13 cellular contexts compared by ENCODE assay signal in genomic region chr7:95908499-95908898, GRCh38.
DNase-seq lines count a peak whose midpoint lies in the region; ATAC-seq, FAIRE-seq and TF ChIP-seq lines count a peak whose summit lies in the region.
"Had no signal": no experiment of that assay in that cellular context is flagged by ENCODE, and none has a peak within 500 bp of the region (broad histone marks: within the 10 kb centered on the region; RNA-seq: fewer than 3 reads in every experiment).

No MANE protein-coding gene starts in this region.

- no peak for TF ChIP-seq CTCF in A549 (IDR thresholded peaks at IDR 0.05)
- no peak for TF ChIP-seq CTCF in WERI-Rb-1 (IDR thresholded peaks at IDR 0.05; ENCODE audit: low read depth, low read length)
- no peak for TF ChIP-seq CTCF in spleen (IDR thresholded peaks at IDR 0.05 in 8 of 11, conservative IDR thresholded peaks at IDR 0.05 in 3 of 11)
- TF ChIP-seq CTCF in CD8-positive, alpha-beta T cell (IDR thresholded peaks at IDR 0.05): no peak
- TF ChIP-seq CTCF in tibial nerve (IDR thresholded peaks at IDR 0.05): no peak

- POLR2A ChIA-PET in A549 (lab: Yijun Ruan, JAX): no interaction called here
- POLR2A ChIA-PET in CD8-positive, alpha-beta T cell (lab: Charles Lee): no interaction called here

- H3K4me1 Mint-ChIP-seq in CD8-positive, alpha-beta T cell (ENCODE audit: low read depth): no peaks in the 10 kb centered on the region

- H3K36me3 ChIP-seq in WERI-Rb-1 (no peaks in the 10 kb centered on the region), spleen (no peaks in the 10 kb centered on the region), tibial nerve (no peaks in the 10 kb centered on the region)
- H3K36me3 ChIP-seq in CD8-positive, alpha-beta T cell (ENCODE audit: insufficient read depth, low read length): no peaks in the 10 kb centered on the region
- H3K36me3 ChIP-seq: HAP-1 had no signal

- H3K27ac Mint-ChIP-seq in CD8-positive, alpha-beta T cell: no peak overlapping the region
- H3K27ac Mint-ChIP-seq: CD4-positive, alpha-beta T cell had no signal

- TF ChIP-seq EP300 in A549 (IDR thresholded peaks at IDR 0.05): no peak
- no peak for TF ChIP-seq EP300 in tibial nerve (IDR thresholded peaks at IDR 0.05)

- no peak for TF ChIP-seq RAD21 in A549 (conservative IDR thresholded peaks at IDR 0.05 in 1 of 2, IDR thresholded peaks at IDR 0.05 in 1 of 2)

- H3K9me3 Mint-ChIP-seq in CD8-positive, alpha-beta T cell: no peaks in the 10 kb centered on the region
- H3K9me3 Mint-ChIP-seq: CD4-positive, alpha-beta T cell had no signal

- peak; percentile 49 to 53; a peak in 2 of 6 replicates for ATAC-seq in A549
- ATAC-seq in CD8-positive, alpha-beta T cell: no peak

- no peaks in the 10 kb centered on the region for H3K36me3 Mint-ChIP-seq in CD8-positive, alpha-beta T cell

- H3K27me3 ChIP-seq in WERI-Rb-1 (ENCODE audit: insufficient read depth, low read depth, severe bottlenecking) (no peaks in the 10 kb centered on the region), spleen (replicated peaks in 1 of 7) (no peaks in the 10 kb centered on the region), tibial nerve (no peaks in the 10 kb centered on the region)
- no peaks in the 10 kb centered on the region for H3K27me3 ChIP-seq in CD8-positive, alpha-beta T cell (ENCODE audit: insufficient read depth, low read length)

- CTCF ChIA-PET in A549 (lab: Yijun Ruan, JAX): interaction anchor here (1.0 to 4.2 kb wide), 4 partner anchors 8 to 185 kb away, joined by 3 to 22 read pairs (median 3); no protein-coding TSS in a partner anchor
- CTCF ChIA-PET in CD8-positive, alpha-beta T cell (lab: Charles Lee): no interaction called here

- no peak overlapping the region for H3K4me3 Mint-ChIP-seq in CD8-positive, alpha-beta T cell
- H3K4me3 Mint-ChIP-seq: CD4-positive, alpha-beta T cell had no signal

- intact Hi-C loops in spleen (cut with DNase I; ENCODE audit: low total_unique reads): no loop called here
- intact Hi-C loops in CD8-positive, alpha-beta T cell (cut with DNase I, micrococcal nuclease): no loop called here

- no peak for FAIRE-seq in A549 (lab: Jason Lieb, UNC)

- H3K4me1 ChIP-seq in A549 (no peaks in the 10 kb centered on the region), spleen (peaks cover 0 to 6% (median 0%) of the 10 kb centered on the region in 6 donors), tibial nerve (peaks cover 0 to 11% (median 0%) of the 10 kb centered on the region in 4 donors)
- H3K4me1 ChIP-seq in CD8-positive, alpha-beta T cell (ENCODE audit: insufficient read depth, low read length): no peaks in the 10 kb centered on the region
- H3K4me1 ChIP-seq: HAP-1 had no signal

- H3K9me3 ChIP-seq in A549 (no peaks in the 10 kb centered on the region), WERI-Rb-1 (ENCODE audit: severe bottlenecking) (no peaks in the 10 kb centered on the region), spleen (no peaks in the 10 kb centered on the region), tibial nerve (no peaks in the 10 kb centered on the region)
- no peaks in the 10 kb centered on the region for H3K9me3 ChIP-seq in CD8-positive, alpha-beta T cell (ENCODE audit: low read length)
- H3K9me3 ChIP-seq: HAP-1 had no signal

- H3K27me3 Mint-ChIP-seq in CD8-positive, alpha-beta T cell (ENCODE audit: low read depth): peaks cover 8% of the 10 kb centered on the region

- no peak overlapping the region for H3K4me2 ChIP-seq in A549

- TF ChIP-seq POLR2A in A549 (IDR thresholded peaks at IDR 0.05; ENCODE audit: low read length) (no peak), spleen (IDR thresholded peaks at IDR 0.05) (no peak), tibial nerve (IDR thresholded peaks at IDR 0.05) (no peak)

- DNase-seq in A549 (ENCODE audit: low read depth in 1 of 2, low spot score in 1 of 2) (no peak), COLO829 (ENCODE audit: low spot score) (peak; percentile 36), WERI-Rb-1 (peak; percentile 52), spleen (no peak), tibial nerve (ENCODE audit: low spot score in 2 of 2) (no peak)
- no peak for DNase-seq in CD8-positive, alpha-beta T cell
- DNase-seq: AML-193; Calu3; CD4-positive, alpha-beta T cell; DMS79 treated with DMSO at 0.1 percent for 48 hours; GF-D8 had no signal

- H3K4me3 ChIP-seq in A549 (no peak overlapping the region), WERI-Rb-1 (ENCODE audit: low read depth, low read length) (no peak overlapping the region), spleen (no peak overlapping the region), tibial nerve (no peak overlapping the region)
- H3K4me3 ChIP-seq in CD8-positive, alpha-beta T cell (ENCODE audit: low read depth, low read length): no peak overlapping the region
- H3K4me3 ChIP-seq: HAP-1 had no signal

- H3K27ac ChIP-seq in A549 (no peak overlapping the region), WERI-Rb-1 (no peak overlapping the region), spleen (peak overlapping the region in 5 of 8 donors; percentile 3 to 57 (median 49)), tibial nerve (no peak overlapping the region)
- no peak overlapping the region for H3K27ac ChIP-seq in CD8-positive, alpha-beta T cell (ENCODE audit: low read depth, low read length)
- H3K27ac ChIP-seq: C4-2B had no signal

- 3% methylated on average over 4 of the region's 4 CpGs for WGBS in A549 (ENCODE audit: missing lambda C conversion rate)
- WGBS in spleen, 5 donors: 58 to 65% (median 62%) methylated on average over 4 of the region's 4 CpGs
- WGBS in tibial nerve, 2 donors: 49 to 51% methylated on average over 4 of the region's 4 CpGs

TF ChIP-seq in A549, 52 proteins besides CTCF, POLR2A, EP300 and RAD21:
- no peak for TF ChIP-seq ATOH8 (CRISPR knock-in tag; IDR thresholded peaks at IDR 0.05; ENCODE audit: low read depth)
- no peak for TF ChIP-seq TP53 (CRISPR knock-in tag; IDR thresholded peaks at IDR 0.05)
- no peak for TF ChIP-seq FOSB (CRISPR knock-in tag; IDR thresholded peaks at IDR 0.05)
- TF ChIP-seq HOXB5 (CRISPR knock-in tag; IDR thresholded peaks at IDR 0.05): no peak
- TF ChIP-seq CBX2 (IDR thresholded peaks at IDR 0.05; ENCODE audit: borderline replicate concordance, low read depth): no peak
- no peak for TF ChIP-seq EHMT2 (IDR thresholded peaks at IDR 0.05; ENCODE audit: low read depth)
- TF ChIP-seq RARB (CRISPR knock-in tag; IDR thresholded peaks at IDR 0.05): no peak
- no peak for TF ChIP-seq ZSCAN20 (CRISPR knock-in tag; IDR thresholded peaks at IDR 0.05)
- TF ChIP-seq CHD2 (IDR thresholded peaks at IDR 0.05; ENCODE audit: low read length, partially characterized antibody): no peak
- TF ChIP-seq, protein P1, sequence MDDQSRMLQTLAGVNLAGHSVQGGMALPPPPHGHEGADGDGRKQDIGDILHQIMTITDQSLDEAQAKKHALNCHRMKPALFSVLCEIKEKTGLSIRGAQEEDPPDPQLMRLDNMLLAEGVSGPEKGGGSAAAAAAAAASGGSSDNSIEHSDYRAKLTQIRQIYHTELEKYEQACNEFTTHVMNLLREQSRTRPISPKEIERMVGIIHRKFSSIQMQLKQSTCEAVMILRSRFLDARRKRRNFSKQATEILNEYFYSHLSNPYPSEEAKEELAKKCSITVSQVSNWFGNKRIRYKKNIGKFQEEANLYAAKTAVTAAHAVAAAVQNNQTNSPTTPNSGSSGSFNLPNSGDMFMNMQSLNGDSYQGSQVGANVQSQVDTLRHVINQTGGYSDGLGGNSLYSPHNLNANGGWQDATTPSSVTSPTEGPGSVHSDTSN (IDR thresholded peaks at IDR 0.05): no peak
- TF ChIP-seq FOXS1 (CRISPR knock-in tag; IDR thresholded peaks at IDR 0.05): no peak
- no peak for TF ChIP-seq TFCP2L1 (CRISPR knock-in tag; IDR thresholded peaks at IDR 0.05)
- TF ChIP-seq, protein P2, sequence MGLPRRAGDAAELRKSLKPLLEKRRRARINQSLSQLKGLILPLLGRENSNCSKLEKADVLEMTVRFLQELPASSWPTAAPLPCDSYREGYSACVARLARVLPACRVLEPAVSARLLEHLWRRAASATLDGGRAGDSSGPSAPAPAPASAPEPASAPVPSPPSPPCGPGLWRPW (IDR thresholded peaks at IDR 0.05): no peak
- no peak for TF ChIP-seq CEBPB (IDR thresholded peaks at IDR 0.05)
- TF ChIP-seq HDAC2 (IDR thresholded peaks at IDR 0.05): no peak
TF ChIP-seq in A549: peak in this region for 0.

Comparison
In these comparisons a context has a peak if more than half of its experiments do, and no peak if none do; other contexts are left out.
1. DNase-seq: peak in COLO829 (single experiment) and WERI-Rb-1 (single experiment); none in A549 (0 of 2), spleen (single experiment), CD8-positive, alpha-beta T cell (0 of 7) and tibial nerve (0 of 2).
2. H3K27ac ChIP-seq: peak in spleen (5 of 8); none in A549 (0 of 2), WERI-Rb-1 (single experiment), CD8-positive, alpha-beta T cell (single experiment) and tibial nerve (0 of 4).